ENCODE assay signal across 11 cellular contexts in the genomic region with DNA sequence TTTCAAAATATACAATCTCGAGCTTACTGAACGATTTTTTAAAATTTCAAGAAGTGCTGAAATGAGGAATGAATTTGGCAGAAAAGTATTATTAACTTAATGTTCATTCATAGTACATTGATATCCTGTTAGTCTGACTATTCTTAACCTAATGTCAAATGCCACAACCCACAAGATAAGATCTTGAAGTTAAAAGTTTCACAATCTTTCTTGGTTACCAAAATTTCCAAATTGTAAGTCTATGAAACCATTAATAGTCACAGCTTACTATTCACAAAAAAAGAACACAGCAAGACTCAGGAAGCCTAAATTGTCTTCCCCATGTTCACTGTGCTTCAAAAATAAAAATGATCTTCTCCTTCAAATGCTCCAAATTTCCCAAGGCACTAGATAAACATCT.
DNase-seq lines count a peak whose midpoint lies in the region; TF ChIP-seq lines count a peak whose summit lies in the region.
"Had no signal": no experiment of that assay in that cellular context is flagged by ENCODE, and none has a peak within 500 bp of the region (broad histone marks: within the 10 kb centered on the region; RNA-seq: fewer than 3 reads in every experiment).

No MANE protein-coding gene starts in this region.

- H3F3A ChIP-seq in GM23248 (ENCODE audit: insufficient read depth), result peaks cover 8% of the 10 kb centered on the region; the same call in 1 of the 2 replicates

- peak overlapping the region in 5 of 8 donors; percentile 1 to 80 (median 23) for H3K27ac Mint-ChIP-seq in CD8-positive, alpha-beta memory T cell
- peak overlapping the region; percentile 8 for H3K27ac Mint-ChIP-seq in activated CD4-positive, alpha-beta memory T cell treated with anti-CD3 and anti-CD28 coated beads for 36 hours
- H3K27ac Mint-ChIP-seq in mesothelial cell of epicardium, result peak overlapping the region; percentile 4

- CTCF ChIA-PET in CD8-positive, alpha-beta memory T cell (lab: Charles Lee), result no interaction called here
- CTCF ChIA-PET in activated CD4-positive, alpha-beta memory T cell treated with anti-CD3 and anti-CD28 coated beads for 36 hours (lab: Charles Lee), result interaction anchor here (1.3 kb wide), 1 partner anchor 69 kb away, joined by 4 read pairs; no protein-coding TSS in a partner anchor

- no peak for DNase-seq in CD8-positive, alpha-beta memory T cell
- DNase-seq in GM23248 (peak; percentile 18), mesothelial cell of epicardium (ENCODE audit: low spot score in 2 of 2, unreplicated experiment in 2 of 2) (no peak), NCI-H1417 treated with DMSO at 0.1 percent for 48 hours (lab: John Stamatoyannopoulos, UW) (no peak), GM19240 (ENCODE audit: insufficient read length, low spot score) (no peak), D341Med (ENCODE audit: low spot score) (no peak), HT-29 (ENCODE audit: low spot score) (no peak)
- DNase-seq in activated CD4-positive, alpha-beta memory T cell treated with anti-CD3 and anti-CD28 coated beads for 36 hours, result no peak
- DNase-seq: adrenal gland, PC-3 had no signal

- no peak overlapping the region for H3K9ac ChIP-seq in GM23248

- TF ChIP-seq CTCF in mesothelial cell of epicardium (IDR thresholded peaks at IDR 0.05; ENCODE audit: unreplicated experiment), result no peak

- no peaks in the 10 kb centered on the region for H3K27me3 Mint-ChIP-seq in CD8-positive, alpha-beta memory T cell
- H3K27me3 Mint-ChIP-seq in activated CD4-positive, alpha-beta memory T cell treated with anti-CD3 and anti-CD28 coated beads for 36 hours, result no peaks in the 10 kb centered on the region
- no peaks in the 10 kb centered on the region for H3K27me3 Mint-ChIP-seq in mesothelial cell of epicardium (ENCODE audit: low read depth)

- no peaks in the 10 kb centered on the region for H3K79me2 ChIP-seq in GM23248 (ENCODE audit: insufficient read depth)

- H3K4me1 ChIP-seq in CD8-positive, alpha-beta memory T cell (ENCODE audit: insufficient read depth, low read length), result peaks cover 18% of the 10 kb centered on the region
- peaks cover 32% of the 10 kb centered on the region for H3K4me1 ChIP-seq in GM23248 (ENCODE audit: insufficient read depth)
- H3K4me1 ChIP-seq: adrenal gland had no signal

- no peaks in the 10 kb centered on the region for H3K36me3 ChIP-seq in CD8-positive, alpha-beta memory T cell (ENCODE audit: insufficient read depth, low read length)
- H3K36me3 ChIP-seq in GM23248 (ENCODE audit: low read depth), result no peaks in the 10 kb centered on the region; the same call in 1 of the 2 replicates
- H3K36me3 ChIP-seq: adrenal gland had no signal

- H3K4me2 ChIP-seq in GM23248 (ENCODE audit: unreplicated experiment), result peak overlapping the region; percentile 64

- no peaks in the 10 kb centered on the region for H3K9me2 ChIP-seq in GM23248 (ENCODE audit: insufficient read depth)

- WGBS in GM23248 (ENCODE audit: low coverage in 1 of 2, low lambda C conversion rate in 2 of 2, missing lambda C conversion rate in 2 of 2), 2 experiments, result 91 to 93% methylated on average over 2 of the region's 2 CpGs

- H3K4me3 ChIP-seq in CD8-positive, alpha-beta memory T cell (ENCODE audit: low read length), result no peak overlapping the region
- H3K4me3 ChIP-seq in GM23248, result no peak overlapping the region
- H3K4me3 ChIP-seq: adrenal gland, coronary artery had no signal

- intact Hi-C loops in activated CD4-positive, alpha-beta memory T cell treated with anti-CD3 and anti-CD28 coated beads for 36 hours (cut with micrococcal nuclease), result loop anchor here (5.0 kb wide), 1 partner anchor 859 kb away; no protein-coding TSS in a partner anchor

- no peaks in the 10 kb centered on the region for H3K27me3 ChIP-seq in CD8-positive, alpha-beta memory T cell (ENCODE audit: insufficient read depth, low read length, poor library complexity, severe bottlenecking)
- no peaks in the 10 kb centered on the region for H3K27me3 ChIP-seq in GM23248 (replicated peaks; ENCODE audit: insufficient read depth)
- H3K27me3 ChIP-seq: adrenal gland had no signal

- POLR2A ChIA-PET in CD8-positive, alpha-beta memory T cell (lab: Charles Lee), result no interaction called here
- POLR2A ChIA-PET in activated CD4-positive, alpha-beta memory T cell treated with anti-CD3 and anti-CD28 coated beads for 36 hours (lab: Charles Lee), result no interaction called here

- H2AFZ ChIP-seq in GM23248, result no peak overlapping the region

- H3K27ac ChIP-seq in CD8-positive, alpha-beta memory T cell (ENCODE audit: low read depth, low read length), result no peak overlapping the region
- H3K27ac ChIP-seq in GM23248, result peak overlapping the region; percentile 44; the same call in 1 of the 2 replicates
- H3K27ac ChIP-seq: adrenal gland, coronary artery had no signal

- H3K9me3 ChIP-seq in CD8-positive, alpha-beta memory T cell (ENCODE audit: low read length), result no peaks in the 10 kb centered on the region
- no peaks in the 10 kb centered on the region for H3K9me3 ChIP-seq in GM23248 (ENCODE audit: low read depth)
- H3K9me3 ChIP-seq: adrenal gland had no signal

- H4K20me1 ChIP-seq in GM23248 (ENCODE audit: insufficient read depth), result no peaks in the 10 kb centered on the region

- in situ Hi-C loops in GM23248 (cut with MboI), result no loop called here

- H3K4me3 Mint-ChIP-seq in CD8-positive, alpha-beta memory T cell, result no peak overlapping the region
- H3K4me3 Mint-ChIP-seq in activated CD4-positive, alpha-beta memory T cell treated with anti-CD3 and anti-CD28 coated beads for 36 hours, result no peak overlapping the region
- no peak overlapping the region for H3K4me3 Mint-ChIP-seq in mesothelial cell of epicardium

- no peaks in the 10 kb centered on the region for H3K9me3 Mint-ChIP-seq in CD8-positive, alpha-beta memory T cell
- H3K9me3 Mint-ChIP-seq in activated CD4-positive, alpha-beta memory T cell treated with anti-CD3 and anti-CD28 coated beads for 36 hours, result no peaks in the 10 kb centered on the region
- no peaks in the 10 kb centered on the region for H3K9me3 Mint-ChIP-seq in mesothelial cell of epicardium

- peaks cover 7 to 28% (median 22%) of the 10 kb centered on the region in 3 donors for H3K36me3 Mint-ChIP-seq in CD8-positive, alpha-beta memory T cell
- H3K36me3 Mint-ChIP-seq in activated CD4-positive, alpha-beta memory T cell treated with anti-CD3 and anti-CD28 coated beads for 36 hours, result peaks cover 14% of the 10 kb centered on the region
- H3K36me3 Mint-ChIP-seq in mesothelial cell of epicardium, result peaks cover 6% of the 10 kb centered on the region

- H3K4me1 Mint-ChIP-seq in CD8-positive, alpha-beta memory T cell, result peaks cover 16 to 32% (median 24%) of the 10 kb centered on the region in 3 donors
- H3K4me1 Mint-ChIP-seq in activated CD4-positive, alpha-beta memory T cell treated with anti-CD3 and anti-CD28 coated beads for 36 hours (ENCODE audit: low read depth), result peaks cover 25% of the 10 kb centered on the region
- peaks cover 13% of the 10 kb centered on the region for H3K4me1 Mint-ChIP-seq in mesothelial cell of epicardium
